9 cellular contexts compared by ENCODE assay signal in genomic region chr17:4101127-4101798, GRCh38. TPM values are rescaled to one million over a fixed set of nuclear protein-coding genes. Genes with fewer than 3 reads are reported as not detected.
DNase-seq lines count a peak whose midpoint lies in the region; ATAC-seq, FAIRE-seq and TF ChIP-seq lines count a peak whose summit lies in the region.
"Had no signal": no experiment of that assay in that cellular context is flagged by ENCODE, and none has a peak within 500 bp of the region (broad histone marks: within the 10 kb centered on the region; RNA-seq: fewer than 3 reads in every experiment).

No MANE protein-coding gene starts in this region.

- no peak overlapping the region for H3K4me3 ChIP-seq in smooth muscle cell

- in situ Hi-C loops in GM13977 (cut with MboI; ENCODE audit: low pct_unique_long_range_greater_than_20kb, low sequenced_read_pairs, unreplicated experiment): no loop called here

- TF ChIP-seq CTCF in GM13977 (IDR thresholded peaks at IDR 0.05; ENCODE audit: extremely low read depth, insufficient read depth, missing control alignments) (no peak), smooth muscle cell (IDR thresholded peaks at IDR 0.05; ENCODE audit: borderline replicate concordance, insufficient read depth, poor library complexity, severe bottlenecking) (no peak)

- no peak for FAIRE-seq in urothelium cell line (lab: Jason Lieb, UNC)
- FAIRE-seq: keratinocyte had no signal

- H3K27ac Mint-ChIP-seq in activated T-helper 17 cell treated with anti-CD3 and anti-CD28 coated beads, Interleukin-2, amount 50 U/mL, for 72 hours: peak overlapping the region; percentile 91

- H3K9me3 ChIP-seq in smooth muscle cell (replicated peaks; ENCODE audit: low read depth): no peaks in the 10 kb centered on the region

- peaks cover 14% of the 10 kb centered on the region for H4K20me1 ChIP-seq in smooth muscle cell (ENCODE audit: low read depth)

- H3K36me3 ChIP-seq in smooth muscle cell (ENCODE audit: low read depth): peaks cover 10% of the 10 kb centered on the region

- peak overlapping the region; percentile 26 for H3K9ac ChIP-seq in smooth muscle cell (ENCODE audit: low read depth)

- intact Hi-C loops in left cardiac atrium (cut with DNase I): no loop called here

- H3K27ac ChIP-seq in smooth muscle cell (ENCODE audit: low read depth): peak overlapping the region; percentile 78

- H3K4me1 ChIP-seq in smooth muscle cell (ENCODE audit: low read depth): no peaks in the 10 kb centered on the region

- no peaks in the 10 kb centered on the region for H3K79me2 ChIP-seq in smooth muscle cell (ENCODE audit: low read depth)

- ATAC-seq in activated T-helper 17 cell treated with anti-CD3 and anti-CD28 coated beads, Interleukin-2, amount 50 U/mL, for 72 hours (replicated peaks): peak; percentile 84
- peak; percentile 47 to 72 for ATAC-seq in left cardiac atrium

- peak; percentile 15 for DNase-seq in GM13977 (ENCODE audit: low spot score)
- DNase-seq in left cardiac atrium: no peak
- DNase-seq in smooth muscle cell (lab: John Stamatoyannopoulos, UW; ENCODE audit: unreplicated experiment): no peak
- no peak for DNase-seq in NCI-H2081 (lab: John Stamatoyannopoulos, UW)
- DNase-seq in urothelium cell line (ENCODE audit: low spot score): no peak
- DNase-seq in NCI-H2171 treated with DMSO at 0.1 percent for 48 hours (lab: John Stamatoyannopoulos, UW): no peak
- DNase-seq in NOMO-1 treated with DMSO at 0.1 percent for 48 hours (lab: John Stamatoyannopoulos, UW; ENCODE audit: unreplicated experiment): no peak

- no peaks in the 10 kb centered on the region for H3K9me3 Mint-ChIP-seq in activated T-helper 17 cell treated with anti-CD3 and anti-CD28 coated beads, Interleukin-2, amount 50 U/mL, for 72 hours

- H3F3A ChIP-seq in smooth muscle cell (ENCODE audit: low read depth): peaks cover 20% of the 10 kb centered on the region

- peak overlapping the region; percentile 68 for H3K4me3 Mint-ChIP-seq in activated T-helper 17 cell treated with anti-CD3 and anti-CD28 coated beads, Interleukin-2, amount 50 U/mL, for 72 hours

- no peaks in the 10 kb centered on the region for H3K27me3 ChIP-seq in smooth muscle cell (ENCODE audit: low read depth)

- 32% methylated on average over 12 of the region's 12 CpGs for WGBS in smooth muscle cell (ENCODE audit: low lambda C conversion rate)

- peak overlapping the region; percentile 65 for H3K4me2 ChIP-seq in smooth muscle cell

- no peak overlapping the region for H2AFZ ChIP-seq in smooth muscle cell (ENCODE audit: low read depth)

- H3K4me1 Mint-ChIP-seq in activated T-helper 17 cell treated with anti-CD3 and anti-CD28 coated beads, Interleukin-2, amount 50 U/mL, for 72 hours: peaks cover 24% of the 10 kb centered on the region

- H3K36me3 Mint-ChIP-seq in activated T-helper 17 cell treated with anti-CD3 and anti-CD28 coated beads, Interleukin-2, amount 50 U/mL, for 72 hours (ENCODE audit: low read depth): peaks cover 99% of the 10 kb centered on the region

- no peaks in the 10 kb centered on the region for H3K27me3 Mint-ChIP-seq in activated T-helper 17 cell treated with anti-CD3 and anti-CD28 coated beads, Interleukin-2, amount 50 U/mL, for 72 hours

RNA-seq across cellular contexts. Expression of gene ZZEF1, which starts 41.6 kb away (rescaled TPM):
- total RNA-seq in activated T-helper 17 cell treated with anti-CD3 and anti-CD28 coated beads, Interleukin-2, amount 50 U/mL, for 72 hours: 10 to 100 TPM; 48.1 to 48.2 TPM
- total RNA-seq in left cardiac atrium: 10 to 100 TPM; 26.5 to 38.4 TPM
- 15.0 and 20.0 TPM in 2 replicates for total RNA-seq in smooth muscle cell
- 3.8 and 5.7 TPM in 2 replicates for polyA plus RNA-seq in smooth muscle cell

RNA-seq across cellular contexts. Expression of gene CYB5D2, which starts 41.7 kb away (rescaled TPM):
- 1 to 10 TPM; 6.6 to 8.4 TPM for total RNA-seq in activated T-helper 17 cell treated with anti-CD3 and anti-CD28 coated beads, Interleukin-2, amount 50 U/mL, for 72 hours
- total RNA-seq in left cardiac atrium (10 to 100 TPM in 1 of 2 donors, 1 to 10 TPM in 1; 8.0 to 12.7 TPM), smooth muscle cell (12.2 and 13.3 TPM in 2 replicates)
- 15.2 and 16.7 TPM in 2 replicates for polyA plus RNA-seq in smooth muscle cell
